ENCODE assay signal across 8 cellular contexts in the genomic region with DNA sequence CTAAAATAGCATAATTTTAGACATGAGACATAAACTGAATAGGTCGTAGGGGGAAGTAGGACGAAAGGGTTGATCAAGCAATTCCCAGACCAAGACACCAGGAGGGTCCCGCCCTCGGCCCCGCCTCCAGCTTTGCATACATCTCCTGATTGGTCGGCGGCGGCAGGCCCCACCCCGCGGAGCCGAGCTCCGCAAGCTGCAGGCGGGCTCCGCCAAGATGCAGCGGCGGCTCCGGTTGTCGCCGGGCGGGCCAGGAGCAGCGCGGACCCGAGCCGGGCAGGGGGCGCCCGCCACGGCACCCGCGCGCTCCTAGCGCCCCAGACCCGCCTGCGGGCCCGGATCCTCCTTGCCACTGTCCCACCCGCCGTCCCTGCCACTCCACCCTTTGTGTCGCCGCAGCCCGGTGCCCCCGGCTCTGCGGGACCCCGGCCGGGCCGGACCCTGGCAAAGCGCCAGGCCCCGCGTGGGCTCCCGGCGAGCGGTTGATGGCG. TPM values are rescaled to one million over a fixed set of nuclear protein-coding genes. Genes with fewer than 3 reads are reported as not detected.
DNase-seq lines count a peak whose midpoint lies in the region; ATAC-seq lines count a peak whose summit lies in the region.

A gene (plus strand): TSS at position 215 of the 491 bp plus-strand sequence. CDS start 412 bp downstream, outside the sequence.

- peak; percentile 86 for DNase-seq in A172 (ENCODE audit: low spot score)
- DNase-seq in NCI-H2227 treated with DMSO at 0.1 percent for 48 hours (lab: John Stamatoyannopoulos, UW): peak; percentile 90
- peak; percentile 75 to 82 (median 79) for DNase-seq in activated CD4-positive, CD25-positive, alpha-beta regulatory T cell (lab: John Stamatoyannopoulos, UW)
- peak; percentile 40 to 98 (median 93) for DNase-seq in caudate nucleus (lab: John Stamatoyannopoulos, UW)
- DNase-seq in inferior parietal cortex (ENCODE audit: extremely low spot score): peak; percentile 93
- peak; percentile 87 for DNase-seq in smooth muscle cell of the brain vasculature (ENCODE audit: low read depth, low spot score)

- peak within 1 kb of the TSS; percentile 76 for H3K27ac ChIP-seq in caudate nucleus (ENCODE audit: low read depth, low read length)

- ATAC-seq in GM18868 (IDR thresholded peaks at IDR 0.05; ENCODE audit: unreplicated experiment) (peak; percentile 87), HG03139 (IDR thresholded peaks at IDR 0.05; ENCODE audit: unreplicated experiment) (peak; percentile 94)

RNA-seq across cellular contexts. Expression of the gene that starts here (rescaled TPM):
- 24.0 and 26.6 TPM in 2 replicates for total RNA-seq in A172 (2014; rRNA removed; shearing (Covaris generic))

Comparison
In these comparisons a context has a peak if more than half of its experiments do, and no peak if none do; other contexts are left out.
1. Peak in every context shown above with its lines: DNase-seq, ATAC-seq and H3K27ac ChIP-seq.